ENCODE assay signal across 1 cellular context in genomic region chr12:53098982-53099651, GRCh38.
TF ChIP-seq lines count a peak whose summit lies in the region.

No MANE protein-coding gene starts in this region.

TF ChIP-seq in K562, 482 proteins besides CTCF, POLR2A, EP300 and RAD21 (continued from another document and continues in another):
- no peak for TF ChIP-seq ZC3H11A (IDR thresholded peaks at IDR 0.05; ENCODE audit: low read depth, low read length)
- 0 out of 2 replicates have a peak, but pooled peaks have one; percentile 14 for TF ChIP-seq POLR2AphosphoS5 (IDR thresholded peaks at IDR 0.05; ENCODE audit: control insufficient read depth, insufficient read depth, low read depth, low read length)
- peak; percentile 87 for TF ChIP-seq DPF2 (IDR thresholded peaks at IDR 0.05)
- no peak for TF ChIP-seq SMAD3 (CRISPR knock-in tag; conservative IDR thresholded peaks at IDR 0.05)
- TF ChIP-seq THRB (CRISPR knock-in tag; conservative IDR thresholded peaks at IDR 0.05) = no peak
- TF ChIP-seq FUS (optimal IDR thresholded peaks at IDR 0.05; ENCODE audit: low read depth, low read length) = no peak
- TF ChIP-seq ZNF639 (CRISPR knock-in tag; conservative IDR thresholded peaks at IDR 0.05 in 1 of 2, IDR thresholded peaks at IDR 0.05 in 1 of 2) = no peak
- no peak for TF ChIP-seq ZNF586 (CRISPR knock-in tag; conservative IDR thresholded peaks at IDR 0.05)
- TF ChIP-seq ZNF165 (CRISPR knock-in tag; IDR thresholded peaks at IDR 0.05; ENCODE audit: borderline replicate concordance) = no peak
- TF ChIP-seq ZBTB5 (IDR thresholded peaks at IDR 0.05) = no peak
- no peak for TF ChIP-seq HMGN3 (IDR thresholded peaks at IDR 0.05; ENCODE audit: borderline replicate concordance, extremely low read depth, insufficient read length, low read depth, low read length)
- peak in 1 of 2 experiments; percentile 35; a peak in 1 of 4 replicates for TF ChIP-seq FOXK2 (conservative IDR thresholded peaks at IDR 0.05 in 1 of 2, IDR thresholded peaks at IDR 0.05 in 1 of 2; ENCODE audit: low read depth in 2 of 2)
- no peak for TF ChIP-seq CREB3 (tag; conservative IDR thresholded peaks at IDR 0.05; ENCODE audit: low read depth)
- TF ChIP-seq ZNF274 (IDR thresholded peaks at IDR 0.05; ENCODE audit: borderline replicate concordance, low read depth, low read length) = no peak
- TF ChIP-seq ARID4B (CRISPR knock-in tag; IDR thresholded peaks at IDR 0.05) = no peak
- TF ChIP-seq CBX1 (IDR thresholded peaks at IDR 0.05; ENCODE audit: low read depth) = no peak
- TF ChIP-seq ZBTB43 (CRISPR knock-in tag; IDR thresholded peaks at IDR 0.05) = no peak
- TF ChIP-seq SRSF1 (IDR thresholded peaks at IDR 0.05; ENCODE audit: low read depth, low read length) = no peak
- TF ChIP-seq CEBPZ (IDR thresholded peaks at IDR 0.05; ENCODE audit: borderline replicate concordance, low read depth, low read length) = no peak
- TF ChIP-seq HOMEZ (CRISPR knock-in tag; IDR thresholded peaks at IDR 0.05) = no peak
- no peak for TF ChIP-seq NONO (IDR thresholded peaks at IDR 0.05; ENCODE audit: low read depth in 2 of 2, low read length in 1 of 2)
- no peak for TF ChIP-seq BRD9 (IDR thresholded peaks at IDR 0.05; ENCODE audit: low read depth, partially characterized antibody)
- TF ChIP-seq PML (IDR thresholded peaks at IDR 0.05; ENCODE audit: low read length) = no peak
- no peak for TF ChIP-seq ZNF551 (CRISPR knock-in tag; IDR thresholded peaks at IDR 0.05)
- no peak for TF ChIP-seq ZNF407 (IDR thresholded peaks at IDR 0.05; ENCODE audit: low read depth)
- no peak for TF ChIP-seq ZNF707 (CRISPR knock-in tag; conservative IDR thresholded peaks at IDR 0.05)
